ENCODE assay signal across 17 cellular contexts in genomic region chr3:150035910-150036661, GRCh38.
"Had no signal": no experiment of that assay in that cellular context is flagged by ENCODE, and none has a peak within 500 bp of the region (broad histone marks: within the 10 kb centered on the region; RNA-seq: fewer than 3 reads in every experiment).

No MANE protein-coding gene starts in this region.

- H3K27me3 ChIP-seq: ascending aorta, tibial nerve had no signal

- H3K27ac ChIP-seq: ascending aorta, coronary artery, lower lobe of right lung, tibial nerve had no signal

- ATAC-seq: left colon, lower lobe of right lung had no signal

- H3K36me3 ChIP-seq: ascending aorta, lower lobe of right lung, tibial nerve had no signal

- H3K4me3 ChIP-seq: ascending aorta, coronary artery, lower lobe of right lung, smooth muscle cell, tibial nerve had no signal

- H3K9me3 ChIP-seq: ascending aorta, lower lobe of right lung had no signal

- H3K4me1 ChIP-seq: ascending aorta, lower lobe of right lung, tibial nerve had no signal

- DNase-seq: activated CD4-positive, alpha-beta T cell treated with anti-CD3 and anti-CD28 coated beads, Interleukin-2, amount 50 U/mL, for 1 hour; activated naive CD4-positive, alpha-beta T cell; activated naive CD8-positive, alpha-beta T cell treated with anti-CD3 and anti-CD28 coated beads, Interleukin-2, amount 10 ng/mL, durations not matched to agents 7 days and 5 days; effector CD4-positive, alpha-beta T cell; immature natural killer cell; left colon; lower lobe of right lung; midbrain; right cardiac atrium; stimulated activated CD4-positive, alpha-beta T cell treated with anti-CD3 and anti-CD28 coated beads, Interleukin-4, amount 100 ng/mL, for 4 hours; stimulated activated CD8-positive, alpha-beta memory T cell treated with anti-CD3 and anti-CD28 coated beads, Interleukin-4, amount 100 ng/mL, for 48 hours; stimulated activated naive CD4-positive, alpha-beta T cell treated with Interleukin-2 at 50 U/mL for 16 hours; substantia nigra had no signal
